Comparison of ENCODE assay signal across 1 cellular context in the genomic region with DNA sequence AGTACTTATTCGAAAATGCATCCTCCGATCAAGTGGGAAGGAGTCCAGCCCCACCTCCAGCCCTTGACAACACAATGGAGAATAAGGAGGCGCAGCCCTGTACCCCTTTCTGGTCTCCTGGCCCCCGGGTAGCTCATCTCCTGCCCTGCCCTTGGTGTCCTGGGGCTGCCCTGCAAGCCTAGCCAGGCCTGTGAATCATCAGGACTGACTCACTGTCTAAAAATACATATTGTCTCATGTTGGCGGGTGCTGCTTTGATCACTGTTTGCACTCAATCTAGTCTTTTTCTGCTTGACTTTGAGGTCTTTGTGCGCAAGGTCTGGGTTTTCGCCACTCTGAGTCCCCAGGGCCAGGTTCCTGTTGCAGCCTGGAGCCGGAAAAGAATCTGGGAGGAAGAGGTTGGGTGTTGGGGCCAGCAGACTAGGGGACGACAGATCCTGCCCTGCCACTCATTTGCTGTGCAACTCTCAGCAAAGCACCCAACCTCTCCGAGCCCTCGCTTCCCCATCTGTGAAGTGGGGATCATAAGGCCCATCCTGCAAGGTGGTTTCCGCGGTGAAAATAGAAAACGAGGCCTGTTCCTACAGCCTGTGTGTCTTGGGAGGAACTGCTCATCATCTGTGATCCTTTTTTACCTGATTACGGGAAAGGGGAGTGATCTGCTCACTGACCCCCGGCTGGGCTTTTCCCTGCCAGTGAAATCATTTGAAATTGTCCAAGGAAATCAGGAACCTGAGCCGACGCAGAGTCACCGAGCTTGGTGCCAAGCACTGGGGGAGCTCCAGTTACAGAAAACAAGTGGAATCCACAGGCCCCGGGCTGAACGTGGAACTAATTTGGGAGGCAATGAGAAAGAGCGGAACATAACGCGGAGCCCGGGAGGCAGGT.
A peak's percentile ranks its signal among the peaks of the same experiment; 100 is the strongest.
TF ChIP-seq lines count a peak whose summit lies in the region.

No MANE protein-coding gene starts in this region.

TF ChIP-seq in HepG2, 621 proteins besides CTCF, POLR2A, EP300 and RAD21 (continued from another document and continues in another):
- TF ChIP-seq ZSCAN20 (CRISPR knock-in tag; IDR thresholded peaks at IDR 0.05; ENCODE audit: borderline replicate concordance), result no peak
- TF ChIP-seq FOXK2 (IDR thresholded peaks at IDR 0.05), result peak; percentile 73; the same call in 1 of the 2 replicates
- TF ChIP-seq, protein P1, sequence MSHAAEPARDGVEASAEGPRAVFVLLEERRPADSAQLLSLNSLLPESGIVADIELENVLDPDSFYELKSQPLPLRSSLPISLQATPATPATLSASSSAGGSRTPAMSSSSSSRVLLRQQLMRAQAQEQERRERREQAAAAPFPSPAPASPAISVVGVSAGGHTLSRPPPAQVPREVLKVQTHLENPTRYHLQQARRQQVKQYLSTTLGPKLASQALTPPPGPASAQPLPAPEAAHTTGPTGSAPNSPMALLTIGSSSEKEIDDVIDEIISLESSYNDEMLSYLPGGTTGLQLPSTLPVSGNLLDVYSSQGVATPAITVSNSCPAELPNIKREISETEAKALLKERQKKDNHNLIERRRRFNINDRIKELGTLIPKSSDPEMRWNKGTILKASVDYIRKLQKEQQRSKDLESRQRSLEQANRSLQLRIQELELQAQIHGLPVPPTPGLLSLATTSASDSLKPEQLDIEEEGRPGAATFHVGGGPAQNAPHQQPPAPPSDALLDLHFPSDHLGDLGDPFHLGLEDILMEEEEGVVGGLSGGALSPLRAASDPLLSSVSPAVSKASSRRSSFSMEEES (CRISPR knock-in tag; IDR thresholded peaks at IDR 0.05), result peak; percentile 91
- TF ChIP-seq ATAD3A (CRISPR knock-in tag; IDR thresholded peaks at IDR 0.05), result no peak
- TF ChIP-seq, protein P2, sequence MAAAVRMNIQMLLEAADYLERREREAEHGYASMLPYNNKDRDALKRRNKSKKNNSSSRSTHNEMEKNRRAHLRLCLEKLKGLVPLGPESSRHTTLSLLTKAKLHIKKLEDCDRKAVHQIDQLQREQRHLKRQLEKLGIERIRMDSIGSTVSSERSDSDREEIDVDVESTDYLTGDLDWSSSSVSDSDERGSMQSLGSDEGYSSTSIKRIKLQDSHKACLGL (CRISPR knock-in tag; IDR thresholded peaks at IDR 0.05), result peak; percentile 28; the same call in 1 of the 2 replicates
- peak; percentile 72; the same call in 1 of the 2 replicates for TF ChIP-seq ZNF598 (CRISPR knock-in tag; IDR thresholded peaks at IDR 0.05; ENCODE audit: borderline replicate concordance)
- peak; percentile 58; the same call in 1 of the 2 replicates for TF ChIP-seq NFIC (IDR thresholded peaks at IDR 0.05; ENCODE audit: low read length)
- TF ChIP-seq, protein P3, sequence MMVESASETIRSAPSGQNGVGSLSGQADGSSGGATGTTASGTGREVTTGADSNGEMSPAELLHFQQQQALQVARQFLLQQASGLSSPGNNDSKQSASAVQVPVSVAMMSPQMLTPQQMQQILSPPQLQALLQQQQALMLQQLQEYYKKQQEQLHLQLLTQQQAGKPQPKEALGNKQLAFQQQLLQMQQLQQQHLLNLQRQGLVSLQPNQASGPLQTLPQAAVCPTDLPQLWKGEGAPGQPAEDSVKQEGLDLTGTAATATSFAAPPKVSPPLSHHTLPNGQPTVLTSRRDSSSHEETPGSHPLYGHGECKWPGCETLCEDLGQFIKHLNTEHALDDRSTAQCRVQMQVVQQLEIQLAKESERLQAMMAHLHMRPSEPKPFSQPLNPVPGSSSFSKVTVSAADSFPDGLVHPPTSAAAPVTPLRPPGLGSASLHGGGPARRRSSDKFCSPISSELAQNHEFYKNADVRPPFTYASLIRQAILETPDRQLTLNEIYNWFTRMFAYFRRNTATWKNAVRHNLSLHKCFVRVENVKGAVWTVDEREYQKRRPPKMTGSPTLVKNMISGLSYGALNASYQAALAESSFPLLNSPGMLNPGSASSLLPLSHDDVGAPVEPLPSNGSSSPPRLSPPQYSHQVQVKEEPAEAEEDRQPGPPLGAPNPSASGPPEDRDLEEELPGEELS (CRISPR knock-in tag; IDR thresholded peaks at IDR 0.05), result peak; percentile 92
- TF ChIP-seq ZNF567 (CRISPR knock-in tag; IDR thresholded peaks at IDR 0.05; ENCODE audit: borderline replicate concordance), result peak; percentile 88
- peak; percentile 84 for TF ChIP-seq ZNF770 (CRISPR knock-in tag; IDR thresholded peaks at IDR 0.05)
- peak; percentile 80 for TF ChIP-seq U2AF1 (optimal IDR thresholded peaks at IDR 0.05; ENCODE audit: low read depth, low read length)
- no peak for TF ChIP-seq ZNF570 (CRISPR knock-in tag; IDR thresholded peaks at IDR 0.05; ENCODE audit: borderline replicate concordance)
- TF ChIP-seq NFE2L2 (IDR thresholded peaks at IDR 0.05; ENCODE audit: low read length), result peak; percentile 24; the same call in 1 of the 2 replicates
- no peak for TF ChIP-seq PLRG1 (conservative IDR thresholded peaks at IDR 0.05)
- TF ChIP-seq, protein P4, sequence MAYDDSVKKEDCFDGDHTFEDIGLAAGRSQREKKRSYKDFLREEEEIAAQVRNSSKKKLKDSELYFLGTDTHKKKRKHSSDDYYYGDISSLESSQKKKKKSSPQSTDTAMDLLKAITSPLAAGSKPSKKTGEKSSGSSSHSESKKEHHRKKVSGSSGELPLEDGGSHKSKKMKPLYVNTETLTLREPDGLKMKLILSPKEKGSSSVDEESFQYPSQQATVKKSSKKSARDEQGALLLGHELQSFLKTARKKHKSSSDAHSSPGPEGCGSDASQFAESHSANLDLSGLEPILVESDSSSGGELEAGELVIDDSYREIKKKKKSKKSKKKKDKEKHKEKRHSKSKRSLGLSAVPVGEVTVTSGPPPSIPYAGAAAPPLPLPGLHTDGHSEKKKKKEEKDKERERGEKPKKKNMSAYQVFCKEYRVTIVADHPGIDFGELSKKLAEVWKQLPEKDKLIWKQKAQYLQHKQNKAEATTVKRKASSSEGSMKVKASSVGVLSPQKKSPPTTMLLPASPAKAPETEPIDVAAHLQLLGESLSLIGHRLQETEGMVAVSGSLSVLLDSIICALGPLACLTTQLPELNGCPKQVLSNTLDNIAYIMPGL (CRISPR knock-in tag; IDR thresholded peaks at IDR 0.05; ENCODE audit: borderline replicate concordance in 1 of 2, low read depth in 1 of 2), result peak; percentile 26 to 93; a peak in 3 of 4 replicates
- peak; percentile 88 for TF ChIP-seq NAIF1 (CRISPR knock-in tag; IDR thresholded peaks at IDR 0.05; ENCODE audit: borderline replicate concordance)
- 0 out of 2 replicates have a peak, but pooled peaks have one; percentile 7 for TF ChIP-seq ZNF354B (CRISPR knock-in tag; IDR thresholded peaks at IDR 0.05)
- no peak for TF ChIP-seq CERS6 (CRISPR knock-in tag; IDR thresholded peaks at IDR 0.05)
- 0 out of 2 replicates have a peak, but pooled peaks have one; percentile 39 for TF ChIP-seq ZNF337 (CRISPR knock-in tag; IDR thresholded peaks at IDR 0.05; ENCODE audit: borderline replicate concordance, low read depth)
- TF ChIP-seq RARA (CRISPR knock-in tag; IDR thresholded peaks at IDR 0.05), result peak; percentile 95
- TF ChIP-seq, protein P5, sequence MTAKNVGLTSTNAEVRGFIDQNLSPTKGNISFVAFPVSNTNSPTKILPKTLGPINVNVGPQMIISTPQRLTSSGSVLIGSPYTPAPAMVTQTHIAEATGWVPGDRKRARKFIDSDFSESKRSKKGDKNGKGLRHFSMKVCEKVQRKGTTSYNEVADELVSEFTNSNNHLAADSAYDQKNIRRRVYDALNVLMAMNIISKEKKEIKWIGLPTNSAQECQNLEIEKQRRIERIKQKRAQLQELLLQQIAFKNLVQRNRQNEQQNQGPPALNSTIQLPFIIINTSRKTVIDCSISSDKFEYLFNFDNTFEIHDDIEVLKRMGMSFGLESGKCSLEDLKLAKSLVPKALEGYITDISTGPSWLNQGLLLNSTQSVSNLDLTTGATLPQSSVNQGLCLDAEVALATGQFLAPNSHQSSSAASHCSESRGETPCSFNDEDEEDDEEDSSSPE (CRISPR knock-in tag; IDR thresholded peaks at IDR 0.05), result peak; percentile 46; the same call in 1 of the 2 replicates
- TF ChIP-seq GATAD2A (CRISPR knock-in tag; IDR thresholded peaks at IDR 0.05), result peak; percentile 98
- peak; percentile 96 for TF ChIP-seq ZNF264 (CRISPR knock-in tag; IDR thresholded peaks at IDR 0.05)
- TF ChIP-seq JARID2 (CRISPR knock-in tag; IDR thresholded peaks at IDR 0.05; ENCODE audit: insufficient replicate concordance), result peak; percentile 35
- TF ChIP-seq IRX3 (CRISPR knock-in tag; IDR thresholded peaks at IDR 0.05; ENCODE audit: borderline replicate concordance, low read depth), result 0 out of 2 replicates have a peak, but pooled peaks have one; percentile 13
- no peak for TF ChIP-seq RELA (CRISPR knock-in tag; IDR thresholded peaks at IDR 0.05)
- TF ChIP-seq ZNF839 (CRISPR knock-in tag; IDR thresholded peaks at IDR 0.05; ENCODE audit: borderline replicate concordance), result no peak
- TF ChIP-seq ZSCAN9 (CRISPR knock-in tag; IDR thresholded peaks at IDR 0.05; ENCODE audit: borderline replicate concordance), result 0 out of 2 replicates have a peak, but pooled peaks have one; percentile 79
- TF ChIP-seq, protein P6, sequence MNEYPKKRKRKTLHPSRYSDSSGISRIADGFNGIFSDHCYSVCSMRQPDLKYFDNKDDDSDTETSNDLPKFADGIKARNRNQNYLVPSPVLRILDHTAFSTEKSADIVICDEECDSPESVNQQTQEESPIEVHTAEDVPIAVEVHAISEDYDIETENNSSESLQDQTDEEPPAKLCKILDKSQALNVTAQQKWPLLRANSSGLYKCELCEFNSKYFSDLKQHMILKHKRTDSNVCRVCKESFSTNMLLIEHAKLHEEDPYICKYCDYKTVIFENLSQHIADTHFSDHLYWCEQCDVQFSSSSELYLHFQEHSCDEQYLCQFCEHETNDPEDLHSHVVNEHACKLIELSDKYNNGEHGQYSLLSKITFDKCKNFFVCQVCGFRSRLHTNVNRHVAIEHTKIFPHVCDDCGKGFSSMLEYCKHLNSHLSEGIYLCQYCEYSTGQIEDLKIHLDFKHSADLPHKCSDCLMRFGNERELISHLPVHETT (CRISPR knock-in tag; conservative IDR thresholded peaks at IDR 0.05), result peak; percentile 64; the same call in 1 of the 2 replicates
- TF ChIP-seq ZBTB46 (CRISPR knock-in tag; IDR thresholded peaks at IDR 0.05; ENCODE audit: borderline replicate concordance), result peak; percentile 96; the same call in 1 of the 2 replicates
- peak; percentile 89; the same call in 1 of the 2 replicates for TF ChIP-seq ZNF280D (CRISPR knock-in tag; IDR thresholded peaks at IDR 0.05)
- peak; percentile 54; the same call in 1 of the 2 replicates for TF ChIP-seq MAF1 (CRISPR knock-in tag; IDR thresholded peaks at IDR 0.05; ENCODE audit: borderline replicate concordance)
- TF ChIP-seq, protein P7, sequence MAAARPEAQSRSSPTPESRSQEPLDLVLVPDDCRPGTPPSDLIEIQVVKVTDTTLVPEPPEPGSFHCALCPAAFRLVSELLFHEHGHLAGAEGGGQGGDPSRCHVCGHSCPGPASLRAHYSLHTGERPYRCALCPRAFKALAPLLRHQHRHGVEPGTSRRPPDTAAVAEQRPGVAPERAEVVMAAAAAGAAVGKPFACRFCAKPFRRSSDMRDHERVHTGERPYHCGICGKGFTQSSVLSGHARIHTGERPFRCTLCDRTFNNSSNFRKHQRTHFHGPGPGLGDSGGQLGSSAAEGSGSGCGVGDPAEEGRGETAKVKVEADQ (CRISPR knock-in tag; IDR thresholded peaks at IDR 0.05; ENCODE audit: borderline replicate concordance), result peak; percentile 83; the same call in 1 of the 2 replicates
- TF ChIP-seq ZNF547 (CRISPR knock-in tag; IDR thresholded peaks at IDR 0.05), result peak; percentile 71
- TF ChIP-seq TBX3 (IDR thresholded peaks at IDR 0.05; ENCODE audit: borderline replicate concordance), result peak; percentile 76; the same call in 1 of the 2 replicates
